In genomic region chr20:60345106-60345505, GRCh38 we compare ENCODE assay signal across 15 cellular contexts.
DNase-seq lines count a peak whose midpoint lies in the region; ATAC-seq and TF ChIP-seq lines count a peak whose summit lies in the region.
"Had no signal": no experiment of that assay in that cellular context is flagged by ENCODE, and none has a peak within 500 bp of the region (broad histone marks: within the 10 kb centered on the region; RNA-seq: fewer than 3 reads in every experiment).

No MANE protein-coding gene starts in this region.

- H3K4me1 ChIP-seq in BLaER1 treated with 17β-estradiol and CSF1 and Interleukin-3, amounts not matched to agents 10 nM and 100 nM: peaks cover 0 to 11% (median 8%) of the 10 kb centered on the region in 10 experiments; a peak in 11 of 20 replicates
- no peaks in the 10 kb centered on the region for H3K4me1 ChIP-seq in GM23338 (ENCODE audit: insufficient read depth)
- H3K4me1 ChIP-seq: HAP-1 had no signal

- no peaks in the 10 kb centered on the region for H3K4me1 Mint-ChIP-seq in GM23338
- H3K4me1 Mint-ChIP-seq in WTC11: no peaks in the 10 kb centered on the region
- H3K4me1 Mint-ChIP-seq: B cell, CD14-positive monocyte had no signal

- POLR2A ChIA-PET in WTC11 (lab: Charles Lee): no interaction called here

- H4K20me1 ChIP-seq in BLaER1 treated with 17β-estradiol and CSF1 and Interleukin-3, amounts not matched to agents 10 nM and 100 nM: no peaks in the 10 kb centered on the region
- no peaks in the 10 kb centered on the region for H4K20me1 ChIP-seq in GM23338 (replicated peaks; ENCODE audit: insufficient read depth)

- no peaks in the 10 kb centered on the region for H3K9me3 ChIP-seq in BLaER1 treated with 17β-estradiol and CSF1 and Interleukin-3, amounts not matched to agents 10 nM and 100 nM (replicated peaks in 1 of 11)
- H3K9me3 ChIP-seq: HAP-1 had no signal

- H3K27me3 ChIP-seq in BLaER1 treated with 17β-estradiol and CSF1 and Interleukin-3, amounts not matched to agents 10 nM and 100 nM: no peaks in the 10 kb centered on the region
- no peaks in the 10 kb centered on the region for H3K27me3 ChIP-seq in GM23338 (ENCODE audit: insufficient read depth)

- peaks cover 0 to 4% (median 0%) of the 10 kb centered on the region in 11 experiments; a peak in 1 of 22 replicates for H3K36me3 ChIP-seq in BLaER1 treated with 17β-estradiol and CSF1 and Interleukin-3, amounts not matched to agents 10 nM and 100 nM
- H3K36me3 ChIP-seq in GM23338 (ENCODE audit: insufficient read depth): peaks cover 6% of the 10 kb centered on the region; the same call in 1 of the 2 replicates
- H3K36me3 ChIP-seq: HAP-1 had no signal

- H3K9me2 ChIP-seq in GM23338 (ENCODE audit: insufficient read depth): no peaks in the 10 kb centered on the region

- H3K79me2 ChIP-seq in GM23338 (replicated peaks; ENCODE audit: insufficient read depth): no peaks in the 10 kb centered on the region

- H3K27ac Mint-ChIP-seq in GM23338 (no peak overlapping the region), WTC11 (no peak overlapping the region)
- H3K27ac Mint-ChIP-seq: B cell; CD8-positive, alpha-beta T cell had no signal

- no peak overlapping the region for H3K9ac ChIP-seq in BLaER1 treated with 17β-estradiol and CSF1 and Interleukin-3, amounts not matched to agents 10 nM and 100 nM
- H3K9ac ChIP-seq: GM23248 had no signal

- ATAC-seq in GM23338: peak; percentile 62
- no peak for ATAC-seq in WTC11
- ATAC-seq in GM21526 (IDR thresholded peaks at IDR 0.05; ENCODE audit: low FRiP score, unreplicated experiment): no peak
- ATAC-seq: CD8-positive, alpha-beta T cell had no signal

- H3K4me3 Mint-ChIP-seq in GM23338 (no peak overlapping the region), WTC11 (no peak overlapping the region)
- H3K4me3 Mint-ChIP-seq: B cell; CD14-positive monocyte; CD8-positive, alpha-beta T cell had no signal

- H3F3A ChIP-seq in GM23338 (replicated peaks; ENCODE audit: low read depth): no peaks in the 10 kb centered on the region

- H3K36me3 Mint-ChIP-seq in GM23338 (ENCODE audit: low read depth) (no peaks in the 10 kb centered on the region; the same call in 2 of the 3 replicates), WTC11 (0 out of 2 replicates have a peak, but pooled peaks cover 2% of the 10 kb centered on the region)
- H3K36me3 Mint-ChIP-seq: CD14-positive monocyte; CD8-positive, alpha-beta T cell had no signal

- TF ChIP-seq CTCF in GM23338 (conservative IDR thresholded peaks at IDR 0.05; ENCODE audit: low read depth in 2 of 2) (no peak), WTC11 (IDR thresholded peaks at IDR 0.05) (no peak)

- H3K27me3 Mint-ChIP-seq in GM23338 (ENCODE audit: insufficient read depth, low read depth, poor library complexity): peaks cover 3% of the 10 kb centered on the region
- peaks cover 34% of the 10 kb centered on the region for H3K27me3 Mint-ChIP-seq in WTC11 (ENCODE audit: low read depth)
- H3K27me3 Mint-ChIP-seq: B cell had no signal

- no peak overlapping the region for H3K4me3 ChIP-seq in BLaER1 treated with 17β-estradiol and CSF1 and Interleukin-3, amounts not matched to agents 10 nM and 100 nM
- no peak overlapping the region for H3K4me3 ChIP-seq in GM23338
- H3K4me3 ChIP-seq: GM23248, HAP-1 had no signal

- no peak overlapping the region for H3K27ac ChIP-seq in BLaER1 treated with 17β-estradiol and CSF1 and Interleukin-3, amounts not matched to agents 10 nM and 100 nM
- H3K27ac ChIP-seq in GM23338 (ENCODE audit: low read depth): no peak overlapping the region
- H3K27ac ChIP-seq: GM23248, HL-60 had no signal

- DNase-seq in GM23338 (ENCODE audit: low spot score): peak; percentile 13
- peak; percentile 21 for DNase-seq in WTC11 (ENCODE audit: low spot score)
- peak; percentile 51 for DNase-seq in iPS-NIHi7 (ENCODE audit: extremely low spot score)
- no peak for DNase-seq in SIG-M5 treated with dmso at 0.1 percent for 504 hours (lab: John Stamatoyannopoulos, UW; ENCODE audit: unreplicated experiment)
- DNase-seq in GM03348 (ENCODE audit: low spot score): no peak
- DNase-seq: CD8-positive, alpha-beta T cell; COR-L47; DMS53; GM23248 had no signal

- peak overlapping the region in 7 of 11 experiments; percentile 6 to 54 (median 27); a peak in 9 of 22 replicates for H3K4me2 ChIP-seq in BLaER1 treated with 17β-estradiol and CSF1 and Interleukin-3, amounts not matched to agents 10 nM and 100 nM
- H3K4me2 ChIP-seq in GM23338: no peak overlapping the region

- CTCF ChIA-PET in WTC11 (lab: Charles Lee): no interaction called here

- peaks cover 4% of the 10 kb centered on the region for H3K9me3 Mint-ChIP-seq in GM23338
- peaks cover 32% of the 10 kb centered on the region for H3K9me3 Mint-ChIP-seq in WTC11
- H3K9me3 Mint-ChIP-seq: CD8-positive, alpha-beta T cell had no signal

- no peak overlapping the region for H2AFZ ChIP-seq in GM23338
- H2AFZ ChIP-seq: GM23248 had no signal

TF ChIP-seq in GM23338, 12 proteins besides CTCF, POLR2A, EP300 and RAD21 (continues in another document):
- TF ChIP-seq EZH2 (IDR thresholded peaks at IDR 0.05; ENCODE audit: low read depth, unreplicated experiment) (no peak), JUNB (IDR thresholded peaks at IDR 0.05; ENCODE audit: unreplicated experiment) (no peak), ZNF114 (CRISPR knock-in tag; IDR thresholded peaks at IDR 0.05) (no peak), CREB1 (CRISPR knock-in tag; IDR thresholded peaks at IDR 0.05; ENCODE audit: low read depth) (no peak), ZNF331 (CRISPR knock-in tag; IDR thresholded peaks at IDR 0.05; ENCODE audit: low read depth) (no peak), EZH2phosphoT487 (IDR thresholded peaks at IDR 0.05; ENCODE audit: unreplicated experiment) (no peak), POLR2AphosphoS5 (IDR thresholded peaks at IDR 0.05; ENCODE audit: low read depth) (no peak)
- TF ChIP-seq, protein P1, sequence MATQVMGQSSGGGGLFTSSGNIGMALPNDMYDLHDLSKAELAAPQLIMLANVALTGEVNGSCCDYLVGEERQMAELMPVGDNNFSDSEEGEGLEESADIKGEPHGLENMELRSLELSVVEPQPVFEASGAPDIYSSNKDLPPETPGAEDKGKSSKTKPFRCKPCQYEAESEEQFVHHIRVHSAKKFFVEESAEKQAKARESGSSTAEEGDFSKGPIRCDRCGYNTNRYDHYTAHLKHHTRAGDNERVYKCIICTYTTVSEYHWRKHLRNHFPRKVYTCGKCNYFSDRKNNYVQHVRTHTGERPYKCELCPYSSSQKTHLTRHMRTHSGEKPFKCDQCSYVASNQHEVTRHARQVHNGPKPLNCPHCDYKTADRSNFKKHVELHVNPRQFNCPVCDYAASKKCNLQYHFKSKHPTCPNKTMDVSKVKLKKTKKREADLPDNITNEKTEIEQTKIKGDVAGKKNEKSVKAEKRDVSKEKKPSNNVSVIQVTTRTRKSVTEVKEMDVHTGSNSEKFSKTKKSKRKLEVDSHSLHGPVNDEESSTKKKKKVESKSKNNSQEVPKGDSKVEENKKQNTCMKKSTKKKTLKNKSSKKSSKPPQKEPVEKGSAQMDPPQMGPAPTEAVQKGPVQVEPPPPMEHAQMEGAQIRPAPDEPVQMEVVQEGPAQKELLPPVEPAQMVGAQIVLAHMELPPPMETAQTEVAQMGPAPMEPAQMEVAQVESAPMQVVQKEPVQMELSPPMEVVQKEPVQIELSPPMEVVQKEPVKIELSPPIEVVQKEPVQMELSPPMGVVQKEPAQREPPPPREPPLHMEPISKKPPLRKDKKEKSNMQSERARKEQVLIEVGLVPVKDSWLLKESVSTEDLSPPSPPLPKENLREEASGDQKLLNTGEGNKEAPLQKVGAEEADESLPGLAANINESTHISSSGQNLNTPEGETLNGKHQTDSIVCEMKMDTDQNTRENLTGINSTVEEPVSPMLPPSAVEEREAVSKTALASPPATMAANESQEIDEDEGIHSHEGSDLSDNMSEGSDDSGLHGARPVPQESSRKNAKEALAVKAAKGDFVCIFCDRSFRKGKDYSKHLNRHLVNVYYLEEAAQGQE (IDR thresholded peaks at IDR 0.05; ENCODE audit: unreplicated experiment): no peak

TF ChIP-seq in WTC11, 78 proteins besides CTCF, POLR2A, EP300 and RAD21 (continues in another document):
- TF ChIP-seq TEAD1 (CRISPR knock-in tag; IDR thresholded peaks at IDR 0.05): no peak
- TF ChIP-seq, protein P2, sequence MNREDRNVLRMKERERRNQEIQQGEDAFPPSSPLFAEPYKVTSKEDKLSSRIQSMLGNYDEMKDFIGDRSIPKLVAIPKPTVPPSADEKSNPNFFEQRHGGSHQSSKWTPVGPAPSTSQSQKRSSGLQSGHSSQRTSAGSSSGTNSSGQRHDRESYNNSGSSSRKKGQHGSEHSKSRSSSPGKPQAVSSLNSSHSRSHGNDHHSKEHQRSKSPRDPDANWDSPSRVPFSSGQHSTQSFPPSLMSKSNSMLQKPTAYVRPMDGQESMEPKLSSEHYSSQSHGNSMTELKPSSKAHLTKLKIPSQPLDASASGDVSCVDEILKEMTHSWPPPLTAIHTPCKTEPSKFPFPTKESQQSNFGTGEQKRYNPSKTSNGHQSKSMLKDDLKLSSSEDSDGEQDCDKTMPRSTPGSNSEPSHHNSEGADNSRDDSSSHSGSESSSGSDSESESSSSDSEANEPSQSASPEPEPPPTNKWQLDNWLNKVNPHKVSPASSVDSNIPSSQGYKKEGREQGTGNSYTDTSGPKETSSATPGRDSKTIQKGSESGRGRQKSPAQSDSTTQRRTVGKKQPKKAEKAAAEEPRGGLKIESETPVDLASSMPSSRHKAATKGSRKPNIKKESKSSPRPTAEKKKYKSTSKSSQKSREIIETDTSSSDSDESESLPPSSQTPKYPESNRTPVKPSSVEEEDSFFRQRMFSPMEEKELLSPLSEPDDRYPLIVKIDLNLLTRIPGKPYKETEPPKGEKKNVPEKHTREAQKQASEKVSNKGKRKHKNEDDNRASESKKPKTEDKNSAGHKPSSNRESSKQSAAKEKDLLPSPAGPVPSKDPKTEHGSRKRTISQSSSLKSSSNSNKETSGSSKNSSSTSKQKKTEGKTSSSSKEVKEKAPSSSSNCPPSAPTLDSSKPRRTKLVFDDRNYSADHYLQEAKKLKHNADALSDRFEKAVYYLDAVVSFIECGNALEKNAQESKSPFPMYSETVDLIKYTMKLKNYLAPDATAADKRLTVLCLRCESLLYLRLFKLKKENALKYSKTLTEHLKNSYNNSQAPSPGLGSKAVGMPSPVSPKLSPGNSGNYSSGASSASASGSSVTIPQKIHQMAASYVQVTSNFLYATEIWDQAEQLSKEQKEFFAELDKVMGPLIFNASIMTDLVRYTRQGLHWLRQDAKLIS (CRISPR knock-in tag; IDR thresholded peaks at IDR 0.05; ENCODE audit: borderline replicate concordance): no peak

Comparison
In these comparisons a context has a peak if more than half of its experiments do, and no peak if none do; other contexts are left out.
1. DNase-seq: peak in GM23338 (single experiment), WTC11 (single experiment) and iPS-NIHi7 (single experiment); none in SIG-M5 treated with dmso at 0.1 percent for 504 hours (single experiment) and GM03348 (single experiment).